ENCODE assay signal across 8 cellular contexts in the genomic region with DNA sequence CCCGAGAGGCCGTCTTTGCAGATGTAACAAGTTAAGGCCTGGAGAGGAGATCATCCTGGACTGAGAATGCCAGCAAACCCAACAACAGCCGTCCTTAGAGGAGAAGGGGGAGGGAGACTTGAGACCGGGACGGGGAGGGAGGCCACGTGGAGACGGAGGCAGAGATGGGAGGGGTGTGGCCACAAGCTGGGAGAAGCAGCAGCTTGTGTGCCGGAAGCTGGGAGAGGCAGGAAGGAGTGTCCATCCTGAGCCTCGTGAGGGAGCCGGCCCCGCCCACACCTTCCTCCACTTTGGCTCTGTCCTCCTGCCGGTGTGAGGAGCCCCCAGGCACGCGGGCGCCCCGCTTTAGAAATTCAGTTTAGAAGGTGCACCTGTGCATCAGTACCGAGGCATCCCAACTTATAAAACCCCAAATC.
DNase-seq lines count a peak whose midpoint lies in the region; ATAC-seq and TF ChIP-seq lines count a peak whose summit lies in the region.

No MANE protein-coding gene starts in this region.

- no peak overlapping the region for H3K27ac Mint-ChIP-seq in activated T-helper 17 cell treated with anti-CD3 and anti-CD28 coated beads, Interleukin-2, amount 50 U/mL, for 72 hours

- peak overlapping the region; percentile 20; the same call in 1 of the 2 replicates for H3K4me3 ChIP-seq in AG04450 (ENCODE audit: low read depth, low read length)
- H3K4me3 ChIP-seq in iPS-20b (ENCODE audit: low read length): peak overlapping the region; percentile 50; the same call in 1 of the 2 replicates

- H3K27ac ChIP-seq in AG04450 (ENCODE audit: low read depth, low read length): no peak overlapping the region
- H3K27ac ChIP-seq in iPS-20b (ENCODE audit: low read length): no peak overlapping the region

- POLR2A ChIA-PET in AG04450 (lab: Yijun Ruan, JAX): no interaction called here

- ATAC-seq in GM18502 (IDR thresholded peaks at IDR 0.05; ENCODE audit: poor library complexity, unreplicated experiment) (peak; percentile 25), HG03139 (IDR thresholded peaks at IDR 0.05; ENCODE audit: unreplicated experiment) (no peak)
- ATAC-seq in activated T-helper 17 cell treated with anti-CD3 and anti-CD28 coated beads, Interleukin-2, amount 50 U/mL, for 72 hours (replicated peaks): peak; percentile 31
- ATAC-seq in stimulated activated naive CD8-positive, alpha-beta T cell treated with anti-CD3 and anti-CD28 coated beads, Interleukin-15, Interleukin-2, amounts not matched to agents 100 U/mL and 50 U/mL, for 24 hours: no peak

- H3K9ac ChIP-seq in iPS-20b (ENCODE audit: low read depth, low read length): no peak overlapping the region

- peak; percentile 26 for DNase-seq in AG04450 (ENCODE audit: low read depth, low spot score)
- DNase-seq in NCI-H2227 (lab: John Stamatoyannopoulos, UW; ENCODE audit: unreplicated experiment): peak; percentile 90
- DNase-seq in stimulated activated naive CD8-positive, alpha-beta T cell treated with anti-CD3 and anti-CD28 coated beads, Interleukin-15, Interleukin-2, amounts not matched to agents 100 U/mL and 50 U/mL, for 24 hours: peak; percentile 13
- DNase-seq in medulla oblongata (ENCODE audit: extremely low spot score): no peak

- H3K27me3 ChIP-seq in AG04450 (ENCODE audit: control insufficient read depth, insufficient read depth, low read length) (no peaks in the 10 kb centered on the region), iPS-20b (ENCODE audit: insufficient read depth, low read length) (no peaks in the 10 kb centered on the region)

- H3K9me3 ChIP-seq in AG04450 (ENCODE audit: control insufficient read depth, insufficient read depth, low read length) (no peaks in the 10 kb centered on the region; the same call in 1 of the 2 replicates), iPS-20b (ENCODE audit: insufficient read depth, low read depth, low read length) (no peaks in the 10 kb centered on the region)

- peaks cover 13% of the 10 kb centered on the region for H3K4me1 Mint-ChIP-seq in activated T-helper 17 cell treated with anti-CD3 and anti-CD28 coated beads, Interleukin-2, amount 50 U/mL, for 72 hours

- no peak for TF ChIP-seq CTCF in AG04450 (IDR thresholded peaks at IDR 0.05; ENCODE audit: low read depth, low read length)

- H3K9me3 Mint-ChIP-seq in activated T-helper 17 cell treated with anti-CD3 and anti-CD28 coated beads, Interleukin-2, amount 50 U/mL, for 72 hours: no peaks in the 10 kb centered on the region

- H3K27me3 Mint-ChIP-seq in activated T-helper 17 cell treated with anti-CD3 and anti-CD28 coated beads, Interleukin-2, amount 50 U/mL, for 72 hours: no peaks in the 10 kb centered on the region

- peaks cover 3% of the 10 kb centered on the region; the same call in 1 of the 2 replicates for H3K4me1 ChIP-seq in iPS-20b (ENCODE audit: insufficient read depth, low read length)

- no peaks in the 10 kb centered on the region for H3K36me3 ChIP-seq in iPS-20b (ENCODE audit: insufficient read depth, low read depth, low read length)

- no peaks in the 10 kb centered on the region for H3K36me3 Mint-ChIP-seq in activated T-helper 17 cell treated with anti-CD3 and anti-CD28 coated beads, Interleukin-2, amount 50 U/mL, for 72 hours (ENCODE audit: low read depth)

- peak overlapping the region; percentile 63 for H3K4me3 Mint-ChIP-seq in activated T-helper 17 cell treated with anti-CD3 and anti-CD28 coated beads, Interleukin-2, amount 50 U/mL, for 72 hours

- CTCF ChIA-PET in AG04450 (lab: Charles Lee): interaction anchor here (0.8 to 1.4 kb wide), 3 partner anchors 11 to 42 kb away, joined by 3 to 6 read pairs (median 3); no protein-coding TSS in a partner anchor

Comparison
In these comparisons a context has a peak if more than half of its experiments do, and no peak if none do; other contexts are left out.
1. ATAC-seq: peak in GM18502 (single experiment) and activated T-helper 17 cell treated with anti-CD3 and anti-CD28 coated beads, Interleukin-2, amount 50 U/mL, for 72 hours (single experiment); none in stimulated activated naive CD8-positive, alpha-beta T cell treated with anti-CD3 and anti-CD28 coated beads, Interleukin-15, Interleukin-2, amounts not matched to agents 100 U/mL and 50 U/mL, for 24 hours (single experiment) and HG03139 (single experiment).